17 cellular contexts compared by ENCODE assay signal in the genomic region with DNA sequence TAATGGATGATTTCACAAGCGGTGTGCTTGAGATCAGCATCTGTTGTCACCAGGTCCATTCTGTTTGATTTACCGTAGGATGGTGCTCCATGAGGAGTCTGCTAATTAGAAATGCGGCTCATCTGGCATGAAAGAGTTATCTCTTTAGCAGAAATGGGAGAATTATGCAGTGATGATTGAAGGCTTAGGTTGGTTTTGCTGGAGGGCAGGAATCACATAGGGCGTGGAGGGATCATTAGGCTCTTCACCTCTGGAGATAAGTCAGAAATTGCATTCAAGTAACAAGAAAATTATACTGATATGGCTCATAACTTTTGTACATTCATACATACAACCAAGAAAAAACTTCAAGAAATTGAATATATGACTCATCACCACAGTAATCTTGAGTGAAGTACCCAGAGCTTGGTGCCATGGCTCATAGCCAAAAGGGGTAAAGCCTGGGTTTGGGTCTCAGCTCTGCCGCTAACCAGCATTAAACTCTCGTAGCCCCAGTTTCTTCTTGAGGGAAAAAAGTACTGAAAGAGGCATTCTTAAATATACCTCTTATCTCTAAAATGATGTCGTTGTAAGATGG. TPM values are rescaled to one million over a fixed set of nuclear protein-coding genes. Genes with fewer than 3 reads are reported as not detected.
DNase-seq lines count a peak whose midpoint lies in the region; ATAC-seq, FAIRE-seq and TF ChIP-seq lines count a peak whose summit lies in the region.
"Had no signal": no experiment of that assay in that cellular context is flagged by ENCODE, and none has a peak within 500 bp of the region (broad histone marks: within the 10 kb centered on the region; RNA-seq: fewer than 3 reads in every experiment).

No MANE protein-coding gene starts in this region.

- no peak for TF ChIP-seq POLR2A in GM12891 (IDR thresholded peaks at IDR 0.05; ENCODE audit: low read depth, low read length)

- TF ChIP-seq CTCF in foreskin keratinocyte (conservative IDR thresholded peaks at IDR 0.05) (no peak), tibial artery (IDR thresholded peaks at IDR 0.05) (no peak), natural killer cell (IDR thresholded peaks at IDR 0.05) (no peak)

- H3K9me3 ChIP-seq in SJSA1 (replicated peaks) (no peaks in the 10 kb centered on the region), tibial artery (no peaks in the 10 kb centered on the region)
- H3K9me3 ChIP-seq: Peyer's patch had no signal

- no peak for DNase-seq in activated naive CD4-positive, alpha-beta T cell treated with anti-CD3 and anti-CD28 coated beads, Interleukin-2, amount 50 U/mL, for 72 hours (ENCODE audit: low spot score in 2 of 2)
- no peak for DNase-seq in activated naive CD4-positive, alpha-beta T cell (lab: John Stamatoyannopoulos, UW)
- DNase-seq in SJSA1 (ENCODE audit: low read depth in 1 of 2, low spot score in 2 of 2) (no peak), foreskin keratinocyte (no peak), tibial artery (no peak), natural killer cell (no peak), GM12891 (ENCODE audit: insufficient read length, low spot score) (no peak), NCI-H2171 (lab: John Stamatoyannopoulos, UW) (no peak)
- DNase-seq: NCI-H1092, NCI-H1694, NCI-H446, NCI-H774, SHP77 treated with DMSO at 0.1 percent for 48 hours had no signal

- intact Hi-C loops in tibial artery (cut with DNase I; ENCODE audit: low total_unique reads) (no loop called here), natural killer cell (cut with micrococcal nuclease) (no loop called here)

- H3K9me3 Mint-ChIP-seq in activated naive CD4-positive, alpha-beta T cell treated with anti-CD3 and anti-CD28 coated beads, Interleukin-2, amount 50 U/mL, for 72 hours: no peaks in the 10 kb centered on the region
- no peaks in the 10 kb centered on the region for H3K9me3 Mint-ChIP-seq in natural killer cell

- peaks cover 68% of the 10 kb centered on the region for H3K4me1 ChIP-seq in SJSA1 (replicated peaks)
- peaks cover 21% of the 10 kb centered on the region for H3K4me1 ChIP-seq in foreskin keratinocyte
- peaks cover 0 to 99% (median 37%) of the 10 kb centered on the region in 4 donors for H3K4me1 ChIP-seq in tibial artery
- H3K4me1 ChIP-seq: Peyer's patch had no signal

- peaks cover 0 to 4% of the 10 kb centered on the region in 2 donors for H3K4me1 Mint-ChIP-seq in natural killer cell

- H3K36me3 Mint-ChIP-seq in activated naive CD4-positive, alpha-beta T cell treated with anti-CD3 and anti-CD28 coated beads, Interleukin-2, amount 50 U/mL, for 72 hours: no peaks in the 10 kb centered on the region
- no peaks in the 10 kb centered on the region for H3K36me3 Mint-ChIP-seq in natural killer cell

- no peak overlapping the region for H3K4me3 Mint-ChIP-seq in natural killer cell

- peak overlapping the region; percentile 18 for H3K27ac ChIP-seq in SJSA1
- no peak overlapping the region for H3K27ac ChIP-seq in foreskin keratinocyte
- H3K27ac ChIP-seq in tibial artery: peak overlapping the region; percentile 8 to 75
- H3K27ac ChIP-seq: C4-2B, HL-60, KMS-11 had no signal

- peaks cover 70% of the 10 kb centered on the region for H3K36me3 ChIP-seq in SJSA1
- H3K36me3 ChIP-seq in tibial artery: peaks cover 0 to 11% (median 7%) of the 10 kb centered on the region in 3 donors
- H3K36me3 ChIP-seq: Peyer's patch had no signal

- ATAC-seq in activated naive CD4-positive, alpha-beta T cell treated with anti-CD3 and anti-CD28 coated beads, Interleukin-2, amount 50 U/mL, for 72 hours: peak; percentile 9 to 34
- peak; percentile 56 for ATAC-seq in foreskin keratinocyte
- no peak for ATAC-seq in natural killer cell

- no peak overlapping the region for H3K27ac Mint-ChIP-seq in activated naive CD4-positive, alpha-beta T cell treated with anti-CD3 and anti-CD28 coated beads, Interleukin-2, amount 50 U/mL, for 72 hours
- no peak overlapping the region for H3K27ac Mint-ChIP-seq in natural killer cell

- H3K27me3 ChIP-seq in SJSA1 (replicated peaks) (no peaks in the 10 kb centered on the region), foreskin keratinocyte (no peaks in the 10 kb centered on the region), tibial artery (no peaks in the 10 kb centered on the region)
- H3K27me3 ChIP-seq: Peyer's patch had no signal

- H3K27me3 Mint-ChIP-seq in natural killer cell (ENCODE audit: low read depth in 2 of 2): no peaks in the 10 kb centered on the region

- FAIRE-seq in GM12891 (lab: Jason Lieb, UNC): no peak

- H3K4me3 ChIP-seq in SJSA1 (no peak overlapping the region), tibial artery (no peak overlapping the region)
- H3K4me3 ChIP-seq: Peyer's patch had no signal

TF ChIP-seq in GM12891, 5 proteins besides CTCF, POLR2A, EP300 and RAD21:
- TF ChIP-seq POU2F2 (IDR thresholded peaks at IDR 0.05; ENCODE audit: low read depth, low read length) (no peak), PAX5 (IDR thresholded peaks at IDR 0.05; ENCODE audit: insufficient read depth, low read length, severe bottlenecking) (no peak), TAF1 (IDR thresholded peaks at IDR 0.05; ENCODE audit: low read depth, low read length) (no peak), POLR2AphosphoS5 (IDR thresholded peaks at IDR 0.05; ENCODE audit: low read depth, low read length) (no peak)

RNA-seq across cellular contexts. Expression of gene CRIM1, which starts 41.5 kb away (rescaled TPM):
- total RNA-seq in activated naive CD4-positive, alpha-beta T cell treated with anti-CD3 and anti-CD28 coated beads, Interleukin-2, amount 50 U/mL, for 72 hours: 1 to 10 TPM; 3.3 to 4.2 TPM
- total RNA-seq in SJSA1 (2014; rRNA removed; shearing (Covaris generic)): 245 and 249 TPM in 2 replicates
- total RNA-seq in foreskin keratinocyte (76.8 and 99.4 TPM in 2 replicates), natural killer cell (10 to 100 TPM; 19.3 to 34.1 (median 32.9) TPM)
- polyA plus RNA-seq in foreskin keratinocyte: 11.7 and 19.3 TPM in 2 replicates
- polyA plus RNA-seq in GM12891 (2012; ENCODE audit: low read depth, missing spikeins): 3.7 TPM

Comparison
In these comparisons a context has a peak if more than half of its experiments do, and no peak if none do; other contexts are left out.
1. ATAC-seq: peak in activated naive CD4-positive, alpha-beta T cell treated with anti-CD3 and anti-CD28 coated beads, Interleukin-2, amount 50 U/mL, for 72 hours (2 of 2) and foreskin keratinocyte (single experiment); none in natural killer cell (0 of 3).